ENCODE assay signal across 8 cellular contexts in the genomic region with DNA sequence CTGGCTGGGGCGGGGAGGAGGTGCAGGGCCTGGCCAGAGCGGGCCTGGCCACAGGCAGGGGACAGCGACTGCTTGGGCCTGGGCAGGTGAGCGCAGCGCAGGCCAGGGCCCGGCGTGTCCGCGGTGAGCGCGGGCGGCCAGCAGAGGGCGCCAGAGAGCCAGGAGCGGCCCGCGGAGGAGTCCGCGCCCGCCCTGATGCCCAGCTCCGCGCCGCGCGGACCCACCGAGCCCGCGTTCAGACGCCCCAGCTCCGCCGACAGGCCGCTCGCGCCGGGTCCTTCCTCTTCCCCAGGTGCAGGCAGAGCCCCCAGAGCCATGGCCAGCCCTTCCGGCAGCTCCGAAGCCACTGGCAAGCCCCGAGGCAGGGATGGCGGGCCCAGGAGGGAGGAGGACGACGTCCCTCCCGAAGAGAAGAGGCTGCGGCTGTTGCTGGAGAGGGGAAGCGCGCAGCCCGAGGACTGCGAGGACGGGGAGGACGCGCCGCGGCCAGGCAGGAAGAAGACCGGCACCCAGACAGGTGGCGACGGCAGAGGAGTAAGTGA.
A peak's percentile ranks its signal among the peaks of the same experiment; 100 is the strongest.
DNase-seq lines count a peak whose midpoint lies in the region; ATAC-seq and TF ChIP-seq lines count a peak whose summit lies in the region.
"Not testable (repeated sequence)": the region's sequence is repeated elsewhere in the genome, so short reads cannot be mapped to it uniquely, and the experiment has no call there.

No MANE protein-coding gene starts in this region.

- intact Hi-C loops in Calu3 (cut with micrococcal nuclease; ENCODE audit: unreplicated experiment) = loop anchor here (5.0 kb wide), 1 partner anchor 151 kb away; no protein-coding TSS in a partner anchor
- intact Hi-C loops in posterior cingulate gyrus (cut with DNase I) = not testable (repeated sequence)

- peak overlapping the region; percentile 59 for H3K9ac ChIP-seq in OCI-LY3 (ENCODE audit: low read length)
- not testable (repeated sequence) for H3K9ac ChIP-seq in iPS-18a (ENCODE audit: low read length)

- H3K27me3 ChIP-seq in OCI-LY3 (ENCODE audit: low read depth, low read length) = not testable (repeated sequence)
- peaks cover 11% of the 10 kb centered on the region for H3K27me3 ChIP-seq in iPS-18a (ENCODE audit: control insufficient read depth, insufficient read depth, low read length)

- not testable (repeated sequence) for H3K27ac Mint-ChIP-seq in Calu3 (ENCODE audit: unreplicated experiment); activated CD8-positive, alpha-beta T cell treated with anti-CD3 and anti-CD28 coated beads, Interleukin-2, amount 10 ng/mL, durations not matched to agents 7 days and 5 days

- peaks cover 76% of the 10 kb centered on the region for H3K27me3 Mint-ChIP-seq in Calu3 (ENCODE audit: unreplicated experiment)
- peaks cover 36% of the 10 kb centered on the region for H3K27me3 Mint-ChIP-seq in activated CD8-positive, alpha-beta T cell treated with anti-CD3 and anti-CD28 coated beads, Interleukin-2, amount 10 ng/mL, durations not matched to agents 7 days and 5 days (ENCODE audit: low read depth)

- peak overlapping the region; percentile 84 for H3K4me3 Mint-ChIP-seq in Calu3 (ENCODE audit: low read depth, unreplicated experiment)
- H3K4me3 Mint-ChIP-seq in activated CD8-positive, alpha-beta T cell treated with anti-CD3 and anti-CD28 coated beads, Interleukin-2, amount 10 ng/mL, durations not matched to agents 7 days and 5 days = peak overlapping the region; percentile 53

- not testable (repeated sequence) for H4K20me1 ChIP-seq in OCI-LY3 (ENCODE audit: insufficient read depth, low read length)

- DNase-seq in Calu3 = peak; percentile 92
- peak; percentile 54 for DNase-seq in HuH-7 (ENCODE audit: low spot score)
- peak; percentile 45 for DNase-seq in activated CD8-positive, alpha-beta T cell treated with anti-CD3 and anti-CD28 coated beads, Interleukin-2, amount 10 ng/mL, durations not matched to agents 7 days and 5 days
- DNase-seq in cerebellum (ENCODE audit: low spot score) = peak; percentile 20
- DNase-seq in posterior cingulate gyrus = peak in 9 of 10 donors; percentile 19 to 94 (median 56)
- peak; percentile 80 for DNase-seq in stimulated activated naive CD8-positive, alpha-beta T cell treated with anti-CD3 and anti-CD28 coated beads, Interleukin-15, Interleukin-2, amounts not matched to agents 100 U/mL and 50 U/mL, for 24 hours

- CTCF ChIA-PET in Calu3 (lab: Charles Lee) = interaction anchor here (0.8 to 1.0 kb wide), 3 partner anchors 149 to 169 kb away, joined by 3 to 6 read pairs (median 3); no protein-coding TSS in a partner anchor
- CTCF ChIA-PET in activated CD8-positive, alpha-beta T cell treated with anti-CD3 and anti-CD28 coated beads, Interleukin-2, amount 10 ng/mL, durations not matched to agents 7 days and 5 days (lab: Charles Lee) = not testable (repeated sequence)

- H3K4me3 ChIP-seq in OCI-LY3 (ENCODE audit: low read length) (peak overlapping the region; percentile 80), iPS-18a (ENCODE audit: low read length) (peak overlapping the region; percentile 51)

- POLR2A ChIA-PET in activated CD8-positive, alpha-beta T cell treated with anti-CD3 and anti-CD28 coated beads, Interleukin-2, amount 10 ng/mL, durations not matched to agents 7 days and 5 days (lab: Charles Lee) = not testable (repeated sequence)

- not testable (repeated sequence) for H3K79me2 ChIP-seq in OCI-LY3 (ENCODE audit: low read length)

- peak; percentile 47 for ATAC-seq in activated CD8-positive, alpha-beta T cell treated with anti-CD3 and anti-CD28 coated beads, Interleukin-2, amount 10 ng/mL, durations not matched to agents 7 days and 5 days
- ATAC-seq in stimulated activated naive CD8-positive, alpha-beta T cell treated with anti-CD3 and anti-CD28 coated beads, Interleukin-15, Interleukin-2, amounts not matched to agents 100 U/mL and 50 U/mL, for 24 hours = not testable (repeated sequence)

- peaks cover 14% of the 10 kb centered on the region for H3K36me3 Mint-ChIP-seq in Calu3 (ENCODE audit: insufficient read depth, unreplicated experiment)
- H3K36me3 Mint-ChIP-seq in activated CD8-positive, alpha-beta T cell treated with anti-CD3 and anti-CD28 coated beads, Interleukin-2, amount 10 ng/mL, durations not matched to agents 7 days and 5 days (ENCODE audit: low read depth) = not testable (repeated sequence)

- not testable (repeated sequence) for H3K9me3 Mint-ChIP-seq in Calu3 (ENCODE audit: low read depth, unreplicated experiment); activated CD8-positive, alpha-beta T cell treated with anti-CD3 and anti-CD28 coated beads, Interleukin-2, amount 10 ng/mL, durations not matched to agents 7 days and 5 days (ENCODE audit: insufficient read depth)

- not testable (repeated sequence) for H3K4me1 ChIP-seq in OCI-LY3 (ENCODE audit: low read length); iPS-18a (ENCODE audit: control insufficient read depth, low read depth, low read length)

- H3K36me3 ChIP-seq in OCI-LY3 (replicated peaks; ENCODE audit: low read depth, low read length); iPS-18a (ENCODE audit: control insufficient read depth, low read depth, low read length): not testable (repeated sequence)

- peak overlapping the region; percentile 75 for H3K4me2 ChIP-seq in OCI-LY3 (ENCODE audit: low read length)

- not testable (repeated sequence) for H3K27ac ChIP-seq in OCI-LY3 (ENCODE audit: low read length); iPS-18a (ENCODE audit: low read length)

- TF ChIP-seq CTCF in Calu3 (IDR thresholded peaks at IDR 0.05; ENCODE audit: unreplicated experiment) (peak; percentile 91), OCI-LY3 (IDR thresholded peaks at IDR 0.05; ENCODE audit: low read depth, low read length) (peak; percentile 46)

- BruUV-seq in Calu3 (replicated peaks; lab: Mats Ljungman, UMichigan) = not testable (repeated sequence)

- not testable (repeated sequence) for H3K9me3 ChIP-seq in OCI-LY3 (ENCODE audit: insufficient read depth, low read length); iPS-18a (ENCODE audit: control insufficient read depth, low read depth, low read length)

- peaks cover 10% of the 10 kb centered on the region for H3K4me1 Mint-ChIP-seq in Calu3 (ENCODE audit: low read depth, unreplicated experiment)
- not testable (repeated sequence) for H3K4me1 Mint-ChIP-seq in activated CD8-positive, alpha-beta T cell treated with anti-CD3 and anti-CD28 coated beads, Interleukin-2, amount 10 ng/mL, durations not matched to agents 7 days and 5 days (ENCODE audit: low read depth)

- H2AFZ ChIP-seq in OCI-LY3 (ENCODE audit: low read depth, low read length) = peak overlapping the region; percentile 34; the same call in 1 of the 2 replicates

Comparison
In these comparisons a context has a peak if more than half of its experiments do, and no peak if none do; other contexts are left out.
1. DNase-seq: peak in every context shown above with its lines; median percentile 92 in Calu3; 80 in stimulated activated naive CD8-positive, alpha-beta T cell treated with anti-CD3 and anti-CD28 coated beads, Interleukin-15, Interleukin-2, amounts not matched to agents 100 U/mL and 50 U/mL, for 24 hours; 56 in posterior cingulate gyrus; 54 in HuH-7; 45 in activated CD8-positive, alpha-beta T cell treated with anti-CD3 and anti-CD28 coated beads, Interleukin-2, amount 10 ng/mL, durations not matched to agents 7 days and 5 days; 20 in cerebellum.